Comparison of ENCODE assay signal across 14 cellular contexts in genomic region chr4:89737888-89738287, GRCh38.
A peak's percentile ranks its signal among the peaks of the same experiment; 100 is the strongest.
DNase-seq lines count a peak whose midpoint lies in the region; ATAC-seq lines count a peak whose summit lies in the region.
"Had no signal": no experiment of that assay in that cellular context is flagged by ENCODE, and none has a peak within 500 bp of the region (broad histone marks: within the 10 kb centered on the region; RNA-seq: fewer than 3 reads in every experiment).

No MANE protein-coding gene starts in this region.

- H3K4me1 Mint-ChIP-seq in activated CD4-positive, alpha-beta memory T cell treated with anti-CD3 and anti-CD28 coated beads, Interleukin-2, amount 10 ng/mL, durations not matched to agents 7 days and 5 days = no peaks in the 10 kb centered on the region
- H3K4me1 Mint-ChIP-seq: CD4-positive, CD25-positive, alpha-beta regulatory T cell had no signal

- H3K27me3 ChIP-seq in H7 (ENCODE audit: control insufficient read depth, insufficient read depth, low read length) = no peaks in the 10 kb centered on the region
- H3K27me3 ChIP-seq: esophagus squamous epithelium, left lung, pancreas, suprapubic skin had no signal

- POLR2A ChIA-PET in activated CD4-positive, alpha-beta memory T cell treated with anti-CD3 and anti-CD28 coated beads, Interleukin-2, amount 10 ng/mL, durations not matched to agents 7 days and 5 days (lab: Charles Lee) = no interaction called here

- no peaks in the 10 kb centered on the region for H3K9me3 Mint-ChIP-seq in activated CD4-positive, alpha-beta memory T cell treated with anti-CD3 and anti-CD28 coated beads, Interleukin-2, amount 10 ng/mL, durations not matched to agents 7 days and 5 days
- H3K9me3 Mint-ChIP-seq: CD4-positive, CD25-positive, alpha-beta regulatory T cell had no signal

- DNase-seq in DMS 273 (lab: John Stamatoyannopoulos, UW; ENCODE audit: unreplicated experiment) (peak; percentile 48), LHCN-M2 (ENCODE audit: low read depth) (peak; percentile 85), amniotic epithelial cell (ENCODE audit: low read depth) (peak; percentile 26), islet precursor cell (peak; percentile 63), NCI-H2171 (lab: John Stamatoyannopoulos, UW) (no peak), H7 (no peak)
- DNase-seq in activated CD4-positive, alpha-beta memory T cell treated with anti-CD3 and anti-CD28 coated beads, Interleukin-2, amount 10 ng/mL, durations not matched to agents 7 days and 5 days = no peak
- DNase-seq: activated CD8-positive, alpha-beta memory T cell treated with anti-CD3 and anti-CD28 coated beads, Interleukin-2, amount 50 U/mL, for 4 hours; CD4-positive, CD25-positive, alpha-beta regulatory T cell; esophagus squamous epithelium; left lung; pancreas had no signal

- no peaks in the 10 kb centered on the region for H3K36me3 ChIP-seq in H7 (replicated peaks; ENCODE audit: control insufficient read depth, insufficient read depth, low read length)
- H3K36me3 ChIP-seq: esophagus squamous epithelium, left lung, pancreas, suprapubic skin had no signal

- CTCF ChIA-PET in activated CD4-positive, alpha-beta memory T cell treated with anti-CD3 and anti-CD28 coated beads, Interleukin-2, amount 10 ng/mL, durations not matched to agents 7 days and 5 days (lab: Charles Lee) = no interaction called here

- no peaks in the 10 kb centered on the region for H3K36me3 Mint-ChIP-seq in activated CD4-positive, alpha-beta memory T cell treated with anti-CD3 and anti-CD28 coated beads, Interleukin-2, amount 10 ng/mL, durations not matched to agents 7 days and 5 days (ENCODE audit: low read depth)
- H3K36me3 Mint-ChIP-seq: CD4-positive, CD25-positive, alpha-beta regulatory T cell had no signal

- H3K4me3 ChIP-seq in H7 (ENCODE audit: insufficient read depth, low read depth, low read length) = no peak overlapping the region
- H3K4me3 ChIP-seq: esophagus squamous epithelium, left lung, pancreas, suprapubic skin had no signal

- H3K27ac Mint-ChIP-seq in activated CD4-positive, alpha-beta memory T cell treated with anti-CD3 and anti-CD28 coated beads, Interleukin-2, amount 10 ng/mL, durations not matched to agents 7 days and 5 days = no peak overlapping the region
- H3K27ac Mint-ChIP-seq: CD4-positive, CD25-positive, alpha-beta regulatory T cell had no signal

- no peak overlapping the region for H3K4me3 Mint-ChIP-seq in activated CD4-positive, alpha-beta memory T cell treated with anti-CD3 and anti-CD28 coated beads, Interleukin-2, amount 10 ng/mL, durations not matched to agents 7 days and 5 days

- no peaks in the 10 kb centered on the region for H3K27me3 Mint-ChIP-seq in activated CD4-positive, alpha-beta memory T cell treated with anti-CD3 and anti-CD28 coated beads, Interleukin-2, amount 10 ng/mL, durations not matched to agents 7 days and 5 days
- H3K27me3 Mint-ChIP-seq: CD4-positive, CD25-positive, alpha-beta regulatory T cell had no signal

- no peak for ATAC-seq in HG03521 (IDR thresholded peaks at IDR 0.05; ENCODE audit: unreplicated experiment)
- ATAC-seq: left lung, pancreas had no signal

Comparison
In these comparisons a context has a peak if more than half of its experiments do, and no peak if none do; other contexts are left out.
1. DNase-seq: peak in DMS 273 (single experiment), LHCN-M2 (single experiment), amniotic epithelial cell (single experiment) and islet precursor cell (single experiment); none in NCI-H2171 (single experiment), H7 (single experiment) and activated CD4-positive, alpha-beta memory T cell treated with anti-CD3 and anti-CD28 coated beads, Interleukin-2, amount 10 ng/mL, durations not matched to agents 7 days and 5 days (single experiment).